In the genomic region with DNA sequence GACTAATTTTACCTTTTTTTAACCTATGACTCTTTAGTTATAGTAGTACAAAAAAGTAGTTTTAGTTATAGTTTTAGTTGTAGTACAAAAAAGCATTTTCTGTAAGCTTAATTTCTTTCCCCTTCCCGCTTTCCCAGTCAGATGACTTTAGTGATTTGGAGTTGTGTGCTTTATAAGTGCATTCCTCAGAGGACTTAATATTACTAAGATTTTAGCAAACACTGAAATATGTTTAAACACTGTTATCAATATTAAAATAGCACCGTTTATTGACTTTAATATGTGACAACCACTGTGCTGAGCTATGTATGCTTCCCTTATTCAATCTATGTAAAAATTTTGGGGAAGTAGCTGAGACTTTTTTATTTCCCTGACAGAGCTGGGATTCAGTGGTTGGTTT, we compare ENCODE assay signal across 24 cellular contexts.
"Had no signal": no experiment of that assay in that cellular context is flagged by ENCODE, and none has a peak within 500 bp of the region (broad histone marks: within the 10 kb centered on the region; RNA-seq: fewer than 3 reads in every experiment).

No MANE protein-coding gene starts in this region.

- ATAC-seq: activated CD4-positive, CD25-positive, alpha-beta regulatory T cell treated with anti-CD3 and anti-CD28 coated beads, Interleukin-2, amount 50 U/mL, for 24 hours; activated CD8-positive, alpha-beta T cell treated with anti-CD3 and anti-CD28 coated beads, Interleukin-2, amount 10 ng/mL, durations not matched to agents 7 days and 5 days; K562 had no signal

- H3K4me3 Mint-ChIP-seq: activated CD8-positive, alpha-beta T cell treated with anti-CD3 and anti-CD28 coated beads, Interleukin-2, amount 10 ng/mL, durations not matched to agents 7 days and 5 days; activated naive CD8-positive, alpha-beta T cell treated with anti-CD3 and anti-CD28 coated beads for 36 hours had no signal

- H3K9me3 Mint-ChIP-seq: activated naive CD8-positive, alpha-beta T cell treated with anti-CD3 and anti-CD28 coated beads for 36 hours had no signal

- H3K27me3 Mint-ChIP-seq: activated naive CD8-positive, alpha-beta T cell treated with anti-CD3 and anti-CD28 coated beads for 36 hours had no signal

- DNase-seq: activated CD4-positive, alpha-beta T cell treated with anti-CD3 and anti-CD28 coated beads for 4 hours; activated CD4-positive, alpha-beta T cell treated with anti-CD3 and anti-CD28 coated beads, Interleukin-2, amount 50 U/mL, for 4 hours; activated CD8-positive, alpha-beta memory T cell treated with anti-CD3 and anti-CD28 coated beads, Interleukin-2, amount 50 U/mL, for 48 hours; activated CD8-positive, alpha-beta T cell treated with anti-CD3 and anti-CD28 coated beads, Interleukin-2, amount 10 ng/mL, durations not matched to agents 7 days and 5 days; activated effector memory CD4-positive, alpha-beta T cell treated with anti-CD3 and anti-CD28 coated beads, Interleukin-2, amount 50 U/mL, for 16 hours; activated naive CD4-positive, alpha-beta T cell treated with Interleukin-2 at 50 U/mL for 16 hours; activated naive CD8-positive, alpha-beta T cell treated with anti-CD3 and anti-CD28 coated beads for 36 hours; activated T-cell treated with anti-CD3 and anti-CD28 coated beads, Interleukin-2, amount 50 U/mL, for 1 hour; anterior cingulate cortex; caudate nucleus; NCI-H1105 treated with DMSO at 0.1 percent for 48 hours; NCI-H1436 treated with DMSO at 0.1 percent for 48 hours; NCI-H187; NCI-H2081; NCI-H510A treated with DMSO at 0.1 percent for 48 hours; NCI-H69; NK-92 treated with Interleukin-12 subunit alpha and Interleukin-12 subunit beta, amount 100 ng/mL, for 24 hours; Peyer's patch; Right ventricle myocardium superior; SJCRH30; SK-N-SH; SW 1271 had no signal

- H3K27ac Mint-ChIP-seq: activated CD8-positive, alpha-beta T cell treated with anti-CD3 and anti-CD28 coated beads, Interleukin-2, amount 10 ng/mL, durations not matched to agents 7 days and 5 days had no signal
